Comparison of ENCODE assay signal across 9 cellular contexts in the genomic region with DNA sequence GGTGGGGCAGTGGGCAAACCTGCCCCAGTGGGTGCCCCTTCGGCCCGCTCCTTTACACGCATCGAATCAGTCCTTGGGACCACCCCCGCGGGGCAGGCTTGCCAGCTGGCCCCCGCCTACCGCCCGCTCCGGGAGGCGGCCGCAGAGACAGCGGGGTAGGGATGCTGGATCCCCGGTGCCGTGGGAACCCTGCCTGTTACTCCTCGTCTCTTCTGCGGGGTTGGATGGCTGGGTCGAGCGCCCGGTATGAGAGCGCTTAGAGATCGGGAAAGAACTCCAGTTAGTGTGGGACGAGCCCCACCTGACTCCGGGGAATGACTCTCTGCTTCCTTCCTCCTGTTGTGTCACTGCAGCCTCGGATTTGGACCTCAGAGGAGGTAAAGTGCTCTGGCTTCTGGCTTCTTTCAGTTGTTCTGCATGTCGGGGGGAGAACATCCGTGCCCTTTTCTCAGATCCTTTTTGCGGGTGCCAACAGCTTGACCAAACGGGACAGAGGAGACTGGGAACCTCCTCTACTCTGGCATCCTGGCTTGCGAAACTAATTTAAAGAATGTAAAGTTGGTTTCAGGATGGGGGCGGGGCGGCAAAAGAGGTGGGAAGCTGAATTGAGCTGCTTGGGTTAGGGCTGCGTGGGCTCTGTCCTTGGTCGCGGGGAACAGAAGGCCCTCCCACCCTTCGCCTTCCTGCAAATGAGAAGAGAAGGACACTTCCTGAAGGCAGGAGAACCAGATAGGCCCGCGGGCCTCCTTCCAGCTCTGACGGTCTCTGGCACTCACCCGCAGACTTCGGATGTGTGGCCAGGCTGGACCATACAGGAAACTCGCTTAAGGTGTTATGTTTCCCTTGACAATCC. TPM values are rescaled to one million over a fixed set of nuclear protein-coding genes. Genes with fewer than 3 reads are reported as not detected.
DNase-seq lines count a peak whose midpoint lies in the region; ATAC-seq, FAIRE-seq and TF ChIP-seq lines count a peak whose summit lies in the region.
"Had no signal": no experiment of that assay in that cellular context is flagged by ENCODE, and none has a peak within 500 bp of the region (broad histone marks: within the 10 kb centered on the region; RNA-seq: fewer than 3 reads in every experiment).

No MANE protein-coding gene starts in this region.

- ATAC-seq in GM12878 (no peak), sciatic nerve (peak; percentile 77)

- peaks cover 52% of the 10 kb centered on the region for H3K4me1 Mint-ChIP-seq in HFFc6 (ENCODE audit: low read depth)

- POLR2A ChIA-PET in A673 (lab: Charles Lee; ENCODE audit: low non-redundant PET) (no interaction called here), GM12878 (lab: Charles Lee) (no interaction called here)

- H3K27ac Mint-ChIP-seq in HFFc6, result peak overlapping the region; percentile 93

- peak overlapping the region; percentile 95 for H3K4me3 Mint-ChIP-seq in HFFc6

- no peak for TF ChIP-seq EP300 in GM12878 (IDR thresholded peaks at IDR 0.05; ENCODE audit: borderline replicate concordance in 1 of 2, control insufficient read depth in 1 of 2, low read depth in 2 of 2, low read length in 2 of 2)

- H3K9ac ChIP-seq in GM12878 (ENCODE audit: control insufficient read depth, insufficient read depth, low read length), result no peak overlapping the region
- peak overlapping the region; percentile 7 for H3K9ac ChIP-seq in iPS-18a (ENCODE audit: low read length)

- RAD21 ChIA-PET in GM12878 (lab: Charles Lee; ENCODE audit: unreplicated experiment), result no interaction called here

- peak; percentile 44 for DNase-seq in A673 (ENCODE audit: low spot score)
- DNase-seq in HFFc6, result peak; percentile 13
- DNase-seq in GM12878 (ENCODE audit: low read depth, low spot score), result no peak
- DNase-seq in sciatic nerve (ENCODE audit: low spot score), result no peak
- DNase-seq in occipital lobe (lab: John Stamatoyannopoulos, UW), result no peak
- no peak for DNase-seq in activated CD4-positive, alpha-beta T cell treated with anti-CD3 and anti-CD28 coated beads, Interleukin-2, amount 50 U/mL, for 1 hour
- no peak for DNase-seq in NK-92 treated with Interleukin-12 subunit alpha and Interleukin-12 subunit beta, amount 100 ng/mL, for 24 hours (lab: John Stamatoyannopoulos, UW)

- H3K79me2 ChIP-seq in GM12878 (ENCODE audit: control insufficient read depth, insufficient read depth, low read length), result no peaks in the 10 kb centered on the region

- H3K4me1 ChIP-seq in A673 (ENCODE audit: insufficient read depth, low read length, poor library complexity, severe bottlenecking) (peaks cover 16% of the 10 kb centered on the region), GM12878 (ENCODE audit: control insufficient read depth, insufficient read depth, low read length) (peaks cover 3% of the 10 kb centered on the region; the same call in 1 of the 2 replicates), iPS-18a (ENCODE audit: control insufficient read depth, low read depth, low read length) (peaks cover 21% of the 10 kb centered on the region)

- H3K27me3 ChIP-seq in A673 (replicated peaks; ENCODE audit: insufficient read depth, low read depth, low read length, poor library complexity) (no peaks in the 10 kb centered on the region), GM12878 (replicated peaks in 1 of 2; ENCODE audit: control insufficient read depth in 2 of 2, insufficient read depth in 2 of 2, low read length in 1 of 2) (peaks cover 7 to 34% of the 10 kb centered on the region in 2 experiments), iPS-18a (ENCODE audit: control insufficient read depth, insufficient read depth, low read length) (peaks cover 69% of the 10 kb centered on the region)

- CTCF ChIA-PET in A673 (lab: Charles Lee) (no interaction called here), GM12878 (lab: Yijun Ruan, JAX) (no interaction called here)

- no peak overlapping the region for H3K27ac ChIP-seq in A673 (ENCODE audit: low read depth, low read length, poor library complexity, severe bottlenecking)
- no peak overlapping the region for H3K27ac ChIP-seq in GM12878 (ENCODE audit: control insufficient read depth, insufficient read depth)
- H3K27ac ChIP-seq in iPS-18a (ENCODE audit: low read length), result no peak overlapping the region

- no peak for TF ChIP-seq CTCF in A673 (conservative IDR thresholded peaks at IDR 0.05; ENCODE audit: low read depth, low read length)
- TF ChIP-seq CTCF in HFFc6 (IDR thresholded peaks at IDR 0.05), result no peak
- TF ChIP-seq CTCF in GM12878 (IDR thresholded peaks at IDR 0.05 in 2 of 3, conservative IDR thresholded peaks at IDR 0.05 in 1 of 3; ENCODE audit: control insufficient read depth in 2 of 3, extremely low read depth in 1 of 3, insufficient read depth in 1 of 3, low read depth in 3 of 3, low read length in 3 of 3), result no peak

- BruUV-seq in A673 (replicated peaks; lab: Mats Ljungman, UMichigan) (no TSS peak), GM12878 (replicated peaks; lab: Mats Ljungman, UMichigan) (no TSS peak)

- intact Hi-C loops in A673 (cut with micrococcal nuclease; ENCODE audit: unreplicated experiment) (no loop called here), GM12878 (cut with micrococcal nuclease; ENCODE audit: unreplicated experiment) (no loop called here), sciatic nerve (cut with DNase I) (no loop called here)

- H3K36me3 ChIP-seq in A673 (ENCODE audit: insufficient read depth, low read length, poor library complexity, severe bottlenecking) (no peaks in the 10 kb centered on the region), GM12878 (ENCODE audit: control insufficient read depth in 2 of 2, insufficient read depth in 2 of 2, low read length in 1 of 2) (no peaks in the 10 kb centered on the region), iPS-18a (ENCODE audit: control insufficient read depth, low read depth, low read length) (no peaks in the 10 kb centered on the region)

- no peak for FAIRE-seq in GM12878 (lab: Jason Lieb, UNC)
- FAIRE-seq: GM18507 had no signal

- no peaks in the 10 kb centered on the region for H3K9me3 Mint-ChIP-seq in HFFc6

- no peak overlapping the region for H2AFZ ChIP-seq in GM12878 (ENCODE audit: control insufficient read depth, low read depth, low read length)

- TF ChIP-seq POLR2A in GM12878 (IDR thresholded peaks at IDR 0.05; ENCODE audit: low read depth, low read length), result no peak

- H4K20me1 ChIP-seq in GM12878 (ENCODE audit: control insufficient read depth, insufficient read depth), result no peaks in the 10 kb centered on the region; the same call in 1 of the 2 replicates

- H3K4me3 ChIP-seq in A673 (ENCODE audit: low read depth, low read length, poor library complexity, severe bottlenecking) (peak overlapping the region; percentile 63), GM12878 (no peak overlapping the region), iPS-18a (ENCODE audit: low read length) (peak overlapping the region; percentile 60)

- peaks cover 55% of the 10 kb centered on the region for H3K36me3 Mint-ChIP-seq in HFFc6 (ENCODE audit: low read depth)

- TF ChIP-seq RAD21 in GM12878 (IDR thresholded peaks at IDR 0.05; ENCODE audit: insufficient read depth, low read depth, low read length), result no peak

- H3K9me3 ChIP-seq in A673 (ENCODE audit: low read depth, low read length, poor library complexity, severe bottlenecking) (no peaks in the 10 kb centered on the region), GM12878 (replicated peaks; ENCODE audit: control insufficient read depth, insufficient read depth, low read length) (no peaks in the 10 kb centered on the region; the same call in 2 of the 3 replicates), iPS-18a (ENCODE audit: control insufficient read depth, low read depth, low read length) (no peaks in the 10 kb centered on the region)

- in situ Hi-C loops in GM12878 (cut with MboI), result no loop called here

- WGBS in GM12878 (ENCODE audit: insufficient coverage, insufficient replicate concordance, low lambda C conversion rate, missing lambda C conversion rate), result 15% methylated on average over 41 of the region's 42 CpGs

- no peaks in the 10 kb centered on the region; the same call in 1 of the 2 replicates for H3K27me3 Mint-ChIP-seq in HFFc6 (ENCODE audit: insufficient read depth)

- SMC1A ChIA-PET in GM12878 (lab: Charles Lee; ENCODE audit: uncharacterized antibody, unreplicated experiment), result no interaction called here

- no peak overlapping the region for H3K4me2 ChIP-seq in GM12878 (ENCODE audit: control insufficient read depth, insufficient read depth)

RNA-seq across cellular contexts. Expression of a gene that starts 0.9 kb away (rescaled TPM):
- total RNA-seq in A673 (2021), result 9.6 and 10.0 TPM in 2 replicates
- total RNA-seq in HFFc6 (2021; fragmentation: NEBNext Ultra II Directional; extraction: Animal tissue kit (Norgen Biotek cat#: 25700)), result 100 to 1,000 TPM in 5 of 6 experiments, 10 to 100 TPM in 1; 79.1 to 148 (median 132) TPM
- 3.2 and 3.7 TPM in 2 replicates for total RNA-seq in GM12878 (2013; cell fraction: nucleolus; rRNA removed)
- not detected in 2 replicates for total RNA-seq in GM12878 (2014; rRNA removed)
- total RNA-seq in GM12878 (2014; rRNA removed; fragmentation: Illumina TruSeq; extraction: Trizol), result not detected in 2 replicates
- total RNA-seq in GM12878 (2021), result 0.11 TPM in 1 of 2 replicates, not detected in the other
- 0.47 TPM for polyA plus RNA-seq in GM12878 (2011; ENCODE audit: low read depth)
- polyA plus RNA-seq in GM12878 (2011; rRNA removed), result 0.14 TPM in 1 of 2 replicates, not detected in the other
- polyA plus RNA-seq in GM12878 (2011; cell fraction: cytosol; rRNA removed), result 0.01 TPM in 1 of 2 replicates, not detected in the other
- polyA plus RNA-seq in GM12878 (2011; cell fraction: nucleus; rRNA removed), result 0.13 TPM in 1 of 2 replicates, not detected in the other
- 0.17 TPM in 1 of 2 replicates, not detected in the other for polyA plus RNA-seq in GM12878 (2012)
- 0.10 TPM in 1 of 2 replicates, not detected in the other for polyA plus RNA-seq in GM12878 (2014; fragmentation: Illumina TruSeq; extraction: Trizol)
- polyA plus RNA-seq in GM12878 (2014; fragmentation: Nextera tagmentation; extraction: Ambion mirVana), result not detected
- not detected in 2 replicates for polyA plus RNA-seq in GM12878 (2014; rRNA removed)
- under 1 TPM in 1 of 2 experiments, not detected in 1; 0.06 TPM for polyA plus RNA-seq in GM12878 (2016; fragmentation: Nextera tagmentation; extraction: Ambion mirVana)
- polyA minus RNA-seq in GM12878 (2011; rRNA and poly(A)+ RNA removed), result not detected in 2 replicates
- not detected in 2 replicates for polyA minus RNA-seq in GM12878 (2011; cell fraction: cytosol; rRNA and poly(A)+ RNA removed)
- polyA minus RNA-seq in GM12878 (2011; cell fraction: nucleus; rRNA and poly(A)+ RNA removed), result not detected in 2 replicates
- 11.0 TPM for total RNA-seq in sciatic nerve
- 4.4 TPM for total RNA-seq in occipital lobe

RNA-seq across cellular contexts. Expression of a gene that starts 26.9 kb away (rescaled TPM):
- total RNA-seq in A673 (2021) (0.58 TPM in 1 of 2 replicates, not detected in the other), GM12878 (2014; rRNA removed) (0.28 TPM in 1 of 2 replicates, not detected in the other), GM12878 (2014; rRNA removed; fragmentation: Illumina TruSeq; extraction: Trizol) (not detected in 2 replicates), GM12878 (2021) (not detected in 2 replicates), sciatic nerve (not detected), occipital lobe (not detected)
- total RNA-seq in HFFc6 (2021; fragmentation: NEBNext Ultra II Directional; extraction: Animal tissue kit (Norgen Biotek cat#: 25700)), result not detected
- total RNA-seq in GM12878 (2013; cell fraction: nucleolus; rRNA removed), result not detected in 2 replicates
- polyA plus RNA-seq in GM12878 (2011; ENCODE audit: low read depth), result not detected
- polyA plus RNA-seq in GM12878 (2011; rRNA removed) (not detected in 2 replicates), GM12878 (2014; fragmentation: Illumina TruSeq; extraction: Trizol) (not detected in 2 replicates), GM12878 (2014; fragmentation: Nextera tagmentation; extraction: Ambion mirVana) (not detected), GM12878 (2014; rRNA removed) (not detected in 2 replicates), GM12878 (2016; fragmentation: Nextera tagmentation; extraction: Ambion mirVana) (not detected)
- polyA plus RNA-seq in GM12878 (2011; cell fraction: cytosol; rRNA removed), result not detected in 2 replicates
- not detected in 2 replicates for polyA plus RNA-seq in GM12878 (2011; cell fraction: nucleus; rRNA removed)
- not detected in 2 replicates for polyA plus RNA-seq in GM12878 (2012)
- polyA minus RNA-seq in GM12878 (2011; rRNA and poly(A)+ RNA removed), result not detected in 2 replicates
- not detected in 2 replicates for polyA minus RNA-seq in GM12878 (2011; cell fraction: cytosol; rRNA and poly(A)+ RNA removed)
- polyA minus RNA-seq in GM12878 (2011; cell fraction: nucleus; rRNA and poly(A)+ RNA removed), result not detected in 2 replicates

RNA-seq across cellular contexts. Expression of a gene that starts 29.2 kb away (rescaled TPM):
- not detected in 2 replicates for total RNA-seq in A673 (2021)
- not detected for total RNA-seq in HFFc6 (2021; fragmentation: NEBNext Ultra II Directional; extraction: Animal tissue kit (Norgen Biotek cat#: 25700))
- 0.83 TPM in 1 of 2 replicates, not detected in the other for total RNA-seq in GM12878 (2013; cell fraction: nucleolus; rRNA removed)
- total RNA-seq in GM12878 (2014; rRNA removed), result not detected in 2 replicates
- not detected in 2 replicates for total RNA-seq in GM12878 (2014; rRNA removed; fragmentation: Illumina TruSeq; extraction: Trizol)
- not detected in 2 replicates for total RNA-seq in GM12878 (2021)
- not detected for polyA plus RNA-seq in GM12878 (2011; ENCODE audit: low read depth)
- not detected in 2 replicates for polyA plus RNA-seq in GM12878 (2011; rRNA removed)
- polyA plus RNA-seq in GM12878 (2011; cell fraction: cytosol; rRNA removed), result not detected in 2 replicates
- not detected in 2 replicates for polyA plus RNA-seq in GM12878 (2011; cell fraction: nucleus; rRNA removed)
- polyA plus RNA-seq in GM12878 (2012), result not detected in 2 replicates
- not detected in 2 replicates for polyA plus RNA-seq in GM12878 (2014; fragmentation: Illumina TruSeq; extraction: Trizol)
- polyA plus RNA-seq in GM12878 (2014; fragmentation: Nextera tagmentation; extraction: Ambion mirVana), result under 1 TPM in 1 of 2 experiments, not detected in 1; 0.14 TPM
- polyA plus RNA-seq in GM12878 (2014; rRNA removed), result not detected in 2 replicates
- polyA plus RNA-seq in GM12878 (2016; fragmentation: Nextera tagmentation; extraction: Ambion mirVana), result not detected
- not detected in 2 replicates for polyA minus RNA-seq in GM12878 (2011; rRNA and poly(A)+ RNA removed)
- not detected in 2 replicates for polyA minus RNA-seq in GM12878 (2011; cell fraction: cytosol; rRNA and poly(A)+ RNA removed)
- polyA minus RNA-seq in GM12878 (2011; cell fraction: nucleus; rRNA and poly(A)+ RNA removed), result not detected in 2 replicates
- not detected for total RNA-seq in sciatic nerve
- total RNA-seq in occipital lobe, result not detected

Comparison
In these comparisons a context has a peak if more than half of its experiments do, and no peak if none do; other contexts are left out.
1. DNase-seq: peak in A673 (single experiment) and HFFc6 (single experiment); none in GM12878 (single experiment), sciatic nerve (single experiment), occipital lobe (single experiment), activated CD4-positive, alpha-beta T cell treated with anti-CD3 and anti-CD28 coated beads, Interleukin-2, amount 50 U/mL, for 1 hour (single experiment) and NK-92 treated with Interleukin-12 subunit alpha and Interleukin-12 subunit beta, amount 100 ng/mL, for 24 hours (single experiment).